In the genomic region with DNA sequence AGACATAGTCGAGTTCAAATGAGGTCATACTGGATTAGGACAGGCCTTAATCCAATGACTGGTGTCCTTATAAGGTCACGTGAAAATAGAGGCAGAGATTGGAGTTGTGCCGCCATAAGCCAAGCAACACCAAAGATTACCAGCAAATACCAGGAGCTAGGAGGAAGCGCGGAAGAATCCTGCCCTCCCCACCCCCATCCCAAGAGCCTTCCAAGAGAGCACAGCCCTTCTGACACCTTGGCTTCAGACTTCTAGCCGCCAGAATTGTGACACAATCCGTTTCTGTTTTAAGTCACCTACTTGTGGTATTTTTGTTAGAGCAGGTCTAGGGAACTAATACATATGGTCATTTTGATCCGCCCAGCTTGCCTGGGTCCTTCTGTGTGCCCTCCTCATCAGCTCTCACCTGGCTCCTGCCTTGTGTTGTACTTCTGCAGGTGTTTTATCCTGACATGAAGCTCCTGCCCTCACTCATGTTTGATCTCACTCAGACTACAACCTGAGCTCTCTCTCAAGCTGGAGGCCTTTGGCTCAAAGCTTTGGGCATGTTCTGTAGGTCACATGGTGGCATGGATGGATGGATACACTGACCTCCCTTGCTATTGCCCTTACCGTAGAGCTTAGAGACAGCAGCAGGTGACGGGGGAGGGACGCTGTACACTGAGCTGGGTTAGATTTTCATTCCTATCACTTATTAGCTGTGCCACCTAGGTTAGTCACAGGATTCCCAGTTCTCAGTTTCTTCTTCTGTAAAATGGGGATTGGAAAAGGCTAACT, we compare ENCODE assay signal across 28 cellular contexts. TPM values are rescaled to one million over a fixed set of nuclear protein-coding genes. Genes with fewer than 3 reads are reported as not detected.
"Had no signal": no experiment of that assay in that cellular context is flagged by ENCODE, and none has a peak within 500 bp of the region (broad histone marks: within the 10 kb centered on the region; RNA-seq: fewer than 3 reads in every experiment).

No MANE protein-coding gene starts in this region.

- H3K9me3 ChIP-seq: mucosa of descending colon, prostate gland, sigmoid colon, spleen, testis, tibial artery had no signal

- H3K36me3 ChIP-seq: prostate gland, sigmoid colon, spleen, tibial artery had no signal

- H3K4me1 ChIP-seq: foreskin keratinocyte, prostate gland, sigmoid colon, testis, tibial artery had no signal

- FAIRE-seq: colon had no signal

- H3K4me3 ChIP-seq: dorsolateral prefrontal cortex, lung, mucosa of descending colon, prostate gland, sigmoid colon, skin epidermis, spleen, testis, tibial artery had no signal

- H3K27me3 ChIP-seq: testis had no signal

- DNase-seq: dorsolateral prefrontal cortex; effector CD4-positive, alpha-beta T cell; foreskin keratinocyte; hypothalamus; immature natural killer cell; islet precursor cell; kidney glomerular epithelial cell; left colon; mucosa of descending colon; naive B cell; right cardiac atrium; sigmoid colon; spleen; stimulated activated CD4-positive, alpha-beta T cell treated with anti-CD3 and anti-CD28 coated beads, Interleukin-4, amount 100 ng/mL, for 4 hours; stimulated activated naive CD8-positive, alpha-beta T cell treated with anti-CD3 and anti-CD28 coated beads, Interleukin-15, Interleukin-2, amounts not matched to agents 100 U/mL and 50 U/mL, for 24 hours; substantia nigra; testis; tibial artery had no signal

- ATAC-seq: esophagus mucosa; foreskin keratinocyte; left colon; mucosa of descending colon; natural killer cell treated with Interleukin-12 subunit alpha and Interleukin-12 subunit beta and Interleukin-15 and Interleukin-18, amount 100 ng/mL, for 72 hours; stimulated activated memory B cell treated with anti-CD40 and anti-IgM and Interleukin-4, amounts not matched to agents 10 μg/mL and 1 μg/mL and 100 μg/mL, for 72 hours; stimulated activated naive CD8-positive, alpha-beta T cell treated with anti-CD3 and anti-CD28 coated beads, Interleukin-15, Interleukin-2, amounts not matched to agents 100 U/mL and 50 U/mL, for 24 hours had no signal

- H3K27ac ChIP-seq: dorsolateral prefrontal cortex, foreskin keratinocyte, prostate gland, sigmoid colon, skin epidermis, spleen, testis, tibial artery had no signal

RNA-seq across cellular contexts. Expression of a gene that starts 24.5 kb away (rescaled TPM):
- total RNA-seq: fibroblast of lung; foreskin keratinocyte; natural killer cell treated with Interleukin-12 subunit alpha and Interleukin-12 subunit beta and Interleukin-15 and Interleukin-18, amount 100 ng/mL, for 72 hours; osteocyte; renal cortical epithelial cell had no signal
- polyA plus RNA-seq: fibroblast of lung, foreskin keratinocyte, immature natural killer cell had no signal
